In the genomic region with DNA sequence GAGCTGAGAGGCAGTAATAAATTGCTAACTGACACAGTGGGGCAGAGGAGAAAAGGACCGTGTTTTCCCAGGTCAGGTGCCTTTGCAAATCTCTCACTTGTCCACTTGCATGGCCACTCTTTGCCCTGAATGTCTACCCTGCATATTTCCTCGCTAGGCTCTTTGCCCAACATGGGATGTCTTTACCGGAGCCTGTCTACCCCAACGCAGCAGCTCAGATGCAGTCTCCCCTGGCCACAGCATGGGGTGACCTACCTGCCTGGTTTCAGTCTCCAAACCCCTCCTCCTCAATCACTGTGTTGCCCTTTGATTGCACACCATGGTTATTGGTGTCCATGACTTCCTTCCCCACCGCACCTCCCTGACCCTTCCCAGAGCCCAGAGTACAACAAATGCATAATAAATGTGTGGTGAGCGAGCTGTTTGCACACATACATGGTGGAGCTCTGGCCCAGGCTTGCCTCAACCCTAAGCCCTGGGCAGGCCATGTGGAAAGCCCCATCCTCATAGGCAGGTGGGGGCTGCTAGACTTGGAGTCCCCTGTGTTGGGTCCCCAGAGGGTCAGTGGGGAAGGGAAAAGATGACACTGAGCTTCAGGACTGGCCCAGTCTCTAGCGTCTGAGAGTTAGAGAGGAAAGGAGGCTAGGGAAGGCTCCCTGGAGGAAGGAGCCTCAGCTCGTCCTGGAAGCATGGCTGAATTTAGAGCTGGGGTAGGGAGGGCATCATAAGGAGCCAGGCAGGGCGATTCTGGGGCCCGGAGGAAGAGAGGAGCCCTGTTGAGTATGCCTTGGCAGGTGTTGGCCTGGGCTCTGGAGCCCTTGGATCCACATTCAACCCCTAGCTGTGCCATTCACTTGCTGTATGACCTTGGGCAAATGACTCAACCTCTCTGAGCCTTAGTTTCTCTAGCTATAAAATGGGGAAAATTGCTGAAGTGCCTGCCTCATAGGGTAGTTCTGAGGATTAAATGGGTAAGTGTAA, we compare ENCODE assay signal across 1 cellular context.
TF ChIP-seq lines count a peak whose summit lies in the region.

No MANE protein-coding gene starts in this region.

TF ChIP-seq in HepG2, 621 proteins besides CTCF, POLR2A, EP300 and RAD21 (continued from another document and continues in another):
- TF ChIP-seq TSC22D2 (CRISPR knock-in tag; IDR thresholded peaks at IDR 0.05; ENCODE audit: borderline replicate concordance) (no peak), HOMEZ (CRISPR knock-in tag; IDR thresholded peaks at IDR 0.05; ENCODE audit: low read depth) (no peak), ATF5 (CRISPR knock-in tag; IDR thresholded peaks at IDR 0.05; ENCODE audit: low read depth) (no peak), ZNF331 (CRISPR knock-in tag; IDR thresholded peaks at IDR 0.05) (no peak), ZNF737 (CRISPR knock-in tag; IDR thresholded peaks at IDR 0.05; ENCODE audit: borderline replicate concordance) (no peak), ZNF788 (CRISPR knock-in tag; IDR thresholded peaks at IDR 0.05; ENCODE audit: borderline replicate concordance) (no peak; the same call in 1 of the 2 replicates), HES4 (CRISPR knock-in tag; IDR thresholded peaks at IDR 0.05; ENCODE audit: borderline replicate concordance) (peak; percentile 70; the same call in 1 of the 2 replicates), PBX3 (CRISPR knock-in tag; IDR thresholded peaks at IDR 0.05; ENCODE audit: borderline replicate concordance) (no peak), ZNF557 (CRISPR knock-in tag; IDR thresholded peaks at IDR 0.05) (0 out of 2 replicates have a peak, but pooled peaks have one; percentile 6), MEIS2 (CRISPR knock-in tag; IDR thresholded peaks at IDR 0.05) (0 out of 2 replicates have a peak, but pooled peaks have one; percentile 34), ZNF816 (CRISPR knock-in tag; IDR thresholded peaks at IDR 0.05; ENCODE audit: borderline replicate concordance) (no peak), ADNP (CRISPR knock-in tag; IDR thresholded peaks at IDR 0.05) (no peak), ZFP91 (CRISPR knock-in tag; IDR thresholded peaks at IDR 0.05; ENCODE audit: borderline replicate concordance) (peak; percentile 41; the same call in 1 of the 2 replicates), POGZ (CRISPR knock-in tag; IDR thresholded peaks at IDR 0.05) (no peak), RBFOX2 (IDR thresholded peaks at IDR 0.05; ENCODE audit: low read depth, low read length) (peak; percentile 67), GATA4 (IDR thresholded peaks at IDR 0.05; ENCODE audit: borderline replicate concordance, low read depth) (no peak), NCOA2 (CRISPR knock-in tag; IDR thresholded peaks at IDR 0.05) (peak; percentile 42; the same call in 1 of the 2 replicates), RXRA (CRISPR knock-in tag; IDR thresholded peaks at IDR 0.05) (peak; percentile 53; the same call in 1 of the 2 replicates), ETV5 (CRISPR knock-in tag; IDR thresholded peaks at IDR 0.05; ENCODE audit: borderline replicate concordance) (0 out of 2 replicates have a peak, but pooled peaks have one; percentile 5), ZFYVE20 (CRISPR knock-in tag; IDR thresholded peaks at IDR 0.05; ENCODE audit: borderline replicate concordance, low read depth) (peak; percentile 81; the same call in 1 of the 2 replicates), ZNF546 (CRISPR knock-in tag; conservative IDR thresholded peaks at IDR 0.05) (no peak; the same call in 1 of the 2 replicates), ZNF660 (CRISPR knock-in tag; IDR thresholded peaks at IDR 0.05; ENCODE audit: borderline replicate concordance, low read depth) (no peak), FOXK1 (CRISPR knock-in tag; IDR thresholded peaks at IDR 0.05; ENCODE audit: borderline replicate concordance, low read depth) (no peak), ZNF260 (CRISPR knock-in tag; IDR thresholded peaks at IDR 0.05; ENCODE audit: borderline replicate concordance, low read depth) (no peak), ZNF768 (CRISPR knock-in tag; IDR thresholded peaks at IDR 0.05) (no peak), SMAD1 (CRISPR knock-in tag; IDR thresholded peaks at IDR 0.05; ENCODE audit: borderline replicate concordance, low read depth) (no peak), EED (CRISPR knock-in tag; IDR thresholded peaks at IDR 0.05) (no peak; the same call in 1 of the 2 replicates), AGO1 (IDR thresholded peaks at IDR 0.05; ENCODE audit: low read depth, low read length, poor library complexity, severe bottlenecking) (peak; percentile 96), PATZ1 (CRISPR knock-in tag; IDR thresholded peaks at IDR 0.05) (no peak), ZNF75D (CRISPR knock-in tag; IDR thresholded peaks at IDR 0.05; ENCODE audit: borderline replicate concordance) (no peak), ZNF20 (CRISPR knock-in tag; IDR thresholded peaks at IDR 0.05) (no peak), NFE2L1 (CRISPR knock-in tag; IDR thresholded peaks at IDR 0.05; ENCODE audit: borderline replicate concordance) (no peak), SP4 (CRISPR knock-in tag; IDR thresholded peaks at IDR 0.05) (peak; percentile 14; the same call in 1 of the 2 replicates), ZNF564 (CRISPR knock-in tag; IDR thresholded peaks at IDR 0.05) (no peak), SNRNP70 (IDR thresholded peaks at IDR 0.05; ENCODE audit: low read depth, low read length) (no peak; the same call in 1 of the 2 replicates), BRD4 (CRISPR knock-in tag; IDR thresholded peaks at IDR 0.05) (peak; percentile 63; the same call in 1 of the 2 replicates), ATF3 (CRISPR knock-in tag; IDR thresholded peaks at IDR 0.05) (no peak), ZNF790 (CRISPR knock-in tag; IDR thresholded peaks at IDR 0.05; ENCODE audit: borderline replicate concordance) (peak; percentile 73; the same call in 1 of the 2 replicates), IRF9 (CRISPR knock-in tag; IDR thresholded peaks at IDR 0.05; ENCODE audit: borderline replicate concordance) (0 out of 2 replicates have a peak, but pooled peaks have one; percentile 27), ZNF362 (CRISPR knock-in tag; IDR thresholded peaks at IDR 0.05; ENCODE audit: borderline replicate concordance) (no peak)
- TF ChIP-seq, protein P1, sequence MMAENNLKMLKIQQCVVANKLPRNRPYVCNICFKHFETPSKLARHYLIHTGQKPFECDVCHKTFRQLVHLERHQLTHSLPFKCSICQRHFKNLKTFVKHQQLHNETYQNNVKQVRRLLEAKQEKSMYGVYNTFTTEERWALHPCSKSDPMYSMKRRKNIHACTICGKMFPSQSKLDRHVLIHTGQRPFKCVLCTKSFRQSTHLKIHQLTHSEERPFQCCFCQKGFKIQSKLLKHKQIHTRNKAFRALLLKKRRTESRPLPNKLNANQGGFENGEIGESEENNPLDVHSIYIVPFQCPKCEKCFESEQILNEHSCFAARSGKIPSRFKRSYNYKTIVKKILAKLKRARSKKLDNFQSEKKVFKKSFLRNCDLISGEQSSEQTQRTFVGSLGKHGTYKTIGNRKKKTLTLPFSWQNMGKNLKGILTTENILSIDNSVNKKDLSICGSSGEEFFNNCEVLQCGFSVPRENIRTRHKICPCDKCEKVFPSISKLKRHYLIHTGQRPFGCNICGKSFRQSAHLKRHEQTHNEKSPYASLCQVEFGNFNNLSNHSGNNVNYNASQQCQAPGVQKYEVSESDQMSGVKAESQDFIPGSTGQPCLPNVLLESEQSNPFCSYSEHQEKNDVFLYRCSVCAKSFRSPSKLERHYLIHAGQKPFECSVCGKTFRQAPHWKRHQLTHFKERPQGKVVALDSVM (CRISPR knock-in tag; IDR thresholded peaks at IDR 0.05) = no peak
- TF ChIP-seq, protein P2, sequence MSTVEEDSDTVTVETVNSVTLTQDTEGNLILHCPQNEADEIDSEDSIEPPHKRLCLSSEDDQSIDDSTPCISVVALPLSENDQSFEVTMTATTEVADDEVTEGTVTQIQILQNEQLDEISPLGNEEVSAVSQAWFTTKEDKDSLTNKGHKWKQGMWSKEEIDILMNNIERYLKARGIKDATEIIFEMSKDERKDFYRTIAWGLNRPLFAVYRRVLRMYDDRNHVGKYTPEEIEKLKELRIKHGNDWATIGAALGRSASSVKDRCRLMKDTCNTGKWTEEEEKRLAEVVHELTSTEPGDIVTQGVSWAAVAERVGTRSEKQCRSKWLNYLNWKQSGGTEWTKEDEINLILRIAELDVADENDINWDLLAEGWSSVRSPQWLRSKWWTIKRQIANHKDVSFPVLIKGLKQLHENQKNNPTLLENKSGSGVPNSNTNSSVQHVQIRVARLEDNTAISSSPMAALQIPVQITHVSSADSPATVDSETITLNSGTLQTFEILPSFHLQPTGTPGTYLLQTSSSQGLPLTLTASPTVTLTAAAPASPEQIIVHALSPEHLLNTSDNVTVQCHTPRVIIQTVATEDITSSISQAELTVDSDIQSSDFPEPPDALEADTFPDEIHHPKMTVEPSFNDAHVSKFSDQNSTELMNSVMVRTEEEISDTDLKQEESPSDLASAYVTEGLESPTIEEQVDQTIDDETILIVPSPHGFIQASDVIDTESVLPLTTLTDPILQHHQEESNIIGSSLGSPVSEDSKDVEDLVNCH (CRISPR knock-in tag; IDR thresholded peaks at IDR 0.05) = no peak
